ENCODE assay signal across 13 cellular contexts in genomic region chr1:19481826-19482398, GRCh38. TPM values are rescaled to one million over a fixed set of nuclear protein-coding genes. Genes with fewer than 3 reads are reported as not detected.
A peak's percentile ranks its signal among the peaks of the same experiment; 100 is the strongest.
DNase-seq lines count a peak whose midpoint lies in the region; ATAC-seq and TF ChIP-seq lines count a peak whose summit lies in the region.
"Had no signal": no experiment of that assay in that cellular context is flagged by ENCODE, and none has a peak within 500 bp of the region (broad histone marks: within the 10 kb centered on the region; RNA-seq: fewer than 3 reads in every experiment).

No MANE protein-coding gene starts in this region.

- no peak for TF ChIP-seq CTCF in natural killer cell (IDR thresholded peaks at IDR 0.05)
- TF ChIP-seq CTCF in GM10248 (IDR thresholded peaks at IDR 0.05; ENCODE audit: control extremely low read depth, extremely low read depth, low read depth, missing control alignments) = no peak

- peaks cover 27% of the 10 kb centered on the region for H3K36me3 Mint-ChIP-seq in CD4-positive, CD25-positive, alpha-beta regulatory T cell
- peaks cover 83% of the 10 kb centered on the region for H3K36me3 Mint-ChIP-seq in dendritic cell treated with granulocyte-macrophage colony-stimulating factor and Interleukin-4, amounts not matched to agents 40 ng/mL and 50 ng/mL, for 4 days (ENCODE audit: low read depth)
- no peaks in the 10 kb centered on the region for H3K36me3 Mint-ChIP-seq in natural killer cell

- H3K27ac ChIP-seq in CD4-positive, CD25-positive, alpha-beta regulatory T cell (ENCODE audit: insufficient read depth, low read length, poor library complexity, severe bottlenecking) = peak overlapping the region; percentile 92
- H3K27ac ChIP-seq in HUES6 (ENCODE audit: low read depth, low read length) = 0 out of 2 replicates have a peak overlapping the region, but pooled peaks have one; percentile 13
- H3K27ac ChIP-seq: colonic mucosa had no signal

- no peaks in the 10 kb centered on the region for H3K9me3 Mint-ChIP-seq in CD4-positive, CD25-positive, alpha-beta regulatory T cell
- H3K9me3 Mint-ChIP-seq in dendritic cell treated with granulocyte-macrophage colony-stimulating factor and Interleukin-4, amounts not matched to agents 40 ng/mL and 50 ng/mL, for 4 days = no peaks in the 10 kb centered on the region
- no peaks in the 10 kb centered on the region for H3K9me3 Mint-ChIP-seq in natural killer cell

- H3K27me3 ChIP-seq in CD4-positive, CD25-positive, alpha-beta regulatory T cell (ENCODE audit: control insufficient read depth, insufficient read depth, low read length) = no peaks in the 10 kb centered on the region
- H3K27me3 ChIP-seq in HUES6 (ENCODE audit: control insufficient read depth, insufficient read depth, low read length) = no peaks in the 10 kb centered on the region
- H3K27me3 ChIP-seq: colonic mucosa had no signal

- intact Hi-C loops in dendritic cell treated with granulocyte-macrophage colony-stimulating factor and Interleukin-4, amounts not matched to agents 40 ng/mL and 50 ng/mL, for 4 days (cut with micrococcal nuclease) = loop anchor here (5.0 kb wide), 1 partner anchor 35 kb away; no protein-coding TSS in a partner anchor
- intact Hi-C loops in natural killer cell (cut with micrococcal nuclease) = loop anchor here (10.0 kb wide), 1 partner anchor 167 kb away; the partner anchor contains the start of genes AKR7A2 and SLC66A1

- peaks cover 87% of the 10 kb centered on the region for H3K4me1 ChIP-seq in CD4-positive, CD25-positive, alpha-beta regulatory T cell (ENCODE audit: control insufficient read depth, insufficient read depth, low read length, poor library complexity, severe bottlenecking)
- peaks cover 67% of the 10 kb centered on the region for H3K4me1 ChIP-seq in HUES6 (ENCODE audit: control insufficient read depth, insufficient read depth, low read length)

- H3K9ac ChIP-seq in HUES6 (ENCODE audit: low read length) = no peak overlapping the region

- POLR2A ChIA-PET in GM10248 (lab: Yijun Ruan, JAX) = no interaction called here
- POLR2A ChIA-PET in HEK293T (lab: Yijun Ruan, JAX) = no interaction called here

- no peak for DNase-seq in CD4-positive, CD25-positive, alpha-beta regulatory T cell
- DNase-seq in natural killer cell = no peak
- no peak for DNase-seq in SKM-1 treated with dmso at 0.1 percent for 144 hours (lab: John Stamatoyannopoulos, UW; ENCODE audit: unreplicated experiment)
- DNase-seq in GM10248 (ENCODE audit: extremely low spot score) = no peak
- no peak for DNase-seq in HEK293T (ENCODE audit: extremely low spot score)
- DNase-seq: activated CD8-positive, alpha-beta memory T cell treated with anti-CD3 and anti-CD28 coated beads, Interleukin-2, amount 50 U/mL, for 4 hours; colonic mucosa; KBM-7; NCI-H446 treated with DMSO at 0.1 percent for 48 hours; stimulated activated CD4-positive, alpha-beta T cell treated with anti-CD3 and anti-CD28 coated beads, Interleukin-4, amount 100 ng/mL, for 24 hours had no signal

- H3K27ac Mint-ChIP-seq in CD4-positive, CD25-positive, alpha-beta regulatory T cell = peak overlapping the region; percentile 67 to 95 (median 94)
- H3K27ac Mint-ChIP-seq in dendritic cell treated with granulocyte-macrophage colony-stimulating factor and Interleukin-4, amounts not matched to agents 40 ng/mL and 50 ng/mL, for 4 days = peak overlapping the region; percentile 25
- peak overlapping the region; percentile 89 to 96 for H3K27ac Mint-ChIP-seq in natural killer cell

- no peaks in the 10 kb centered on the region for H3K27me3 Mint-ChIP-seq in CD4-positive, CD25-positive, alpha-beta regulatory T cell
- no peaks in the 10 kb centered on the region for H3K27me3 Mint-ChIP-seq in dendritic cell treated with granulocyte-macrophage colony-stimulating factor and Interleukin-4, amounts not matched to agents 40 ng/mL and 50 ng/mL, for 4 days
- H3K27me3 Mint-ChIP-seq in natural killer cell (ENCODE audit: low read depth in 2 of 2) = no peaks in the 10 kb centered on the region

- no peaks in the 10 kb centered on the region for H3K9me3 ChIP-seq in CD4-positive, CD25-positive, alpha-beta regulatory T cell (ENCODE audit: control insufficient read depth in 2 of 2, low read length in 2 of 2)
- no peaks in the 10 kb centered on the region for H3K9me3 ChIP-seq in HUES6 (ENCODE audit: control insufficient read depth, insufficient read depth, low read depth, low read length)
- H3K9me3 ChIP-seq: colonic mucosa had no signal

- ATAC-seq in CD4-positive, CD25-positive, alpha-beta regulatory T cell (ENCODE audit: low read depth in 2 of 2) = no peak
- ATAC-seq in natural killer cell = no peak
- no peak for ATAC-seq in HG02623 (IDR thresholded peaks at IDR 0.05; ENCODE audit: unreplicated experiment)

- peaks cover 18% of the 10 kb centered on the region for H3K36me3 ChIP-seq in CD4-positive, CD25-positive, alpha-beta regulatory T cell (ENCODE audit: control insufficient read depth, insufficient read depth, low read length)
- H3K36me3 ChIP-seq in HUES6 (ENCODE audit: control insufficient read depth, insufficient read depth, low read length) = peaks cover 35% of the 10 kb centered on the region
- H3K36me3 ChIP-seq: colonic mucosa had no signal

- peak overlapping the region; percentile 43 to 96 (median 94) for H3K4me3 Mint-ChIP-seq in CD4-positive, CD25-positive, alpha-beta regulatory T cell
- H3K4me3 Mint-ChIP-seq in dendritic cell treated with granulocyte-macrophage colony-stimulating factor and Interleukin-4, amounts not matched to agents 40 ng/mL and 50 ng/mL, for 4 days = peak overlapping the region; percentile 17
- no peak overlapping the region for H3K4me3 Mint-ChIP-seq in natural killer cell

- peaks cover 16 to 82% (median 65%) of the 10 kb centered on the region in 4 donors for H3K4me1 Mint-ChIP-seq in CD4-positive, CD25-positive, alpha-beta regulatory T cell
- peaks cover 86% of the 10 kb centered on the region for H3K4me1 Mint-ChIP-seq in dendritic cell treated with granulocyte-macrophage colony-stimulating factor and Interleukin-4, amounts not matched to agents 40 ng/mL and 50 ng/mL, for 4 days (ENCODE audit: low read depth)
- H3K4me1 Mint-ChIP-seq in natural killer cell = peaks cover 80 to 86% of the 10 kb centered on the region in 2 donors

- CTCF ChIA-PET in GM10248 (lab: Yijun Ruan, JAX) = interaction anchor here (0.9 to 1.8 kb wide), 4 partner anchors 8 to 89 kb away, joined by 3 to 6 read pairs (median 3); no protein-coding TSS in a partner anchor
- CTCF ChIA-PET in HEK293T (lab: Yijun Ruan, JAX) = interaction anchor here (1.0 kb wide), 1 partner anchor 36 kb away, joined by 3 read pairs; no protein-coding TSS in a partner anchor

- H3K4me3 ChIP-seq in CD4-positive, CD25-positive, alpha-beta regulatory T cell (ENCODE audit: low read depth, low read length) = peak overlapping the region; percentile 84
- peak overlapping the region; percentile 30 for H3K4me3 ChIP-seq in HUES6 (ENCODE audit: low read depth, low read length)
- H3K4me3 ChIP-seq: colonic mucosa had no signal

TF ChIP-seq in HEK293T, 16 proteins besides CTCF, POLR2A, EP300 and RAD21:
- TF ChIP-seq SP1 (IDR thresholded peaks at IDR 0.05) (no peak), NFRKB (IDR thresholded peaks at IDR 0.05) (no peak), TARDBP (IDR thresholded peaks at IDR 0.05) (no peak), PKNOX1 (IDR thresholded peaks at IDR 0.05) (no peak), ZNF384 (IDR thresholded peaks at IDR 0.05) (no peak), ELF4 (IDR thresholded peaks at IDR 0.05) (no peak), FOXM1 (IDR thresholded peaks at IDR 0.05; ENCODE audit: borderline replicate concordance) (no peak), HDGF (IDR thresholded peaks at IDR 0.05; ENCODE audit: borderline replicate concordance) (no peak), L3MBTL2 (conservative IDR thresholded peaks at IDR 0.05) (no peak), BHLHE40 (IDR thresholded peaks at IDR 0.05; ENCODE audit: borderline replicate concordance) (no peak), CTBP1 (IDR thresholded peaks at IDR 0.05; ENCODE audit: borderline replicate concordance) (no peak), ARNT (IDR thresholded peaks at IDR 0.05) (no peak), LEF1 (IDR thresholded peaks at IDR 0.05; ENCODE audit: borderline replicate concordance) (no peak), SUZ12 (IDR thresholded peaks at IDR 0.05) (no peak)

RNA-seq across cellular contexts. Expression of gene CAPZB, which starts 3.4 kb away (rescaled TPM):
- total RNA-seq in CD4-positive, CD25-positive, alpha-beta regulatory T cell = 372 TPM
- 100 to 1,000 TPM; 384 to 588 (median 518) TPM for polyA plus RNA-seq in CD4-positive, CD25-positive, alpha-beta regulatory T cell
- 100 to 1,000 TPM; 369 to 393 (median 375) TPM for total RNA-seq in natural killer cell

Comparison
In these comparisons a context has a peak if more than half of its experiments do, and no peak if none do; other contexts are left out.
1. H3K27ac Mint-ChIP-seq: peak in every context shown above with its lines; median percentile 94 in CD4-positive, CD25-positive, alpha-beta regulatory T cell; 92 in natural killer cell; 25 in dendritic cell treated with granulocyte-macrophage colony-stimulating factor and Interleukin-4, amounts not matched to agents 40 ng/mL and 50 ng/mL, for 4 days.